In the genomic region with DNA sequence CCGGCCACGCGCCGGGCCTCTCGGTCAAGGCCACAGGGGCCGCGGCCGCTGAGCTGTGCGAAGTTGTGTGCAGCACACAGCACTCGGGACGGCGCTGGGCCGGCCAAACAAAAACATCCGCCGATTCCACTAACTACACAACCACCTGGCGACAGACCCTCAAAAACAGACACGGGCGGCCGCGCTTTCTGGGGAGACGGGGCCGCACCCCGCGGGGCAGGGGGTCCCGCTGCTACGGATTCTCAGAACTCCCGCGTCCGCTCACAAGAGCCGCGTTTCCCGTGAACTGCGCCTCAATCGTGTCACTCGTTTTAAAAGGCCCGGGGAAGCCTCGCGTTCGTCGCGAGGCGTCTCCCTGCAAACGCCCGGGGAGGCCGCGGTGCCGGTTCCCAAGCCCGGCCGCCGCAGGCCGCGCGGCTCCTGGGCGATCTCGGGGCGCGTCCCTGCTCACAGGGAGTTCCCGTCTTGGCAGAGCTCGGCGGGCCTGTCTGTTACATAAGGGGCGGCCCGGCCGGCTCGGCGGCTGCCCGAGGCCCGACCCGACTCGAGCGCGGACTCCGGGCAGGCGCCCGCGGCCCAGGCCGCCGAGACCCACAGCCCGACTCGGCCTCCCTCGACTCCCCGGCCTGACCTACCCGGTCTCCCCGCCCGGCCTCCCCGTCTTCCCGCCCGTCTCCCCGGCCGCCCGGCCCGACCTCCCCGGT, we compare ENCODE assay signal across 8 cellular contexts. TPM values are rescaled to one million over a fixed set of nuclear protein-coding genes. Genes with fewer than 3 reads are reported as not detected.
A peak's percentile ranks its signal among the peaks of the same experiment; 100 is the strongest.
DNase-seq lines count a peak whose midpoint lies in the region; ATAC-seq and TF ChIP-seq lines count a peak whose summit lies in the region.

No MANE protein-coding gene starts in this region.

- peak; percentile 1 to 5 for ATAC-seq in activated CD4-positive, CD25-positive, alpha-beta regulatory T cell treated with anti-CD3 and anti-CD28 coated beads, Interleukin-2, amount 50 U/mL, for 24 hours
- ATAC-seq in stimulated activated naive CD8-positive, alpha-beta T cell treated with anti-CD3 and anti-CD28 coated beads, Interleukin-15, Interleukin-2, amounts not matched to agents 100 U/mL and 50 U/mL, for 24 hours, result no peak
- no peak for ATAC-seq in GM18909 (IDR thresholded peaks at IDR 0.05; ENCODE audit: poor library complexity, unreplicated experiment)

- peaks cover 0 to 39% (median 18%) of the 10 kb centered on the region in 4 donors for H3K4me1 ChIP-seq in Peyer's patch

- no peaks in the 10 kb centered on the region for H3K9me3 ChIP-seq in Peyer's patch

- no peak for TF ChIP-seq CTCF in Peyer's patch (IDR thresholded peaks at IDR 0.05)

- peak overlapping the region; percentile 80 to 94 (median 90) for H3K27ac ChIP-seq in Peyer's patch

- H3K36me3 ChIP-seq in Peyer's patch, result peaks cover 0 to 24% (median 0%) of the 10 kb centered on the region in 3 donors

- peak overlapping the region; percentile 56 to 94 (median 90) for H3K4me3 ChIP-seq in Peyer's patch

- no peak for DNase-seq in activated CD4-positive, CD25-positive, alpha-beta regulatory T cell (lab: John Stamatoyannopoulos, UW)
- DNase-seq in Peyer's patch, result peak; percentile 38 to 73 (median 64)
- peak; percentile 42 for DNase-seq in central memory CD4-positive, alpha-beta T cell
- DNase-seq in left kidney (ENCODE audit: low read depth, low spot score), result peak; percentile 58
- peak; percentile 37 for DNase-seq in stimulated activated naive CD8-positive, alpha-beta T cell treated with anti-CD3 and anti-CD28 coated beads, Interleukin-15, Interleukin-2, amounts not matched to agents 100 U/mL and 50 U/mL, for 24 hours
- DNase-seq in epidermal melanocyte (ENCODE audit: insufficient read length, low spot score), result no peak

- peak in 1 of 2 donors; percentile 23 for TF ChIP-seq POLR2A in Peyer's patch (IDR thresholded peaks at IDR 0.05)

- H3K27me3 ChIP-seq in Peyer's patch, result no peaks in the 10 kb centered on the region

RNA-seq across cellular contexts. Expression of gene BRD1, which starts 0.9 kb away (rescaled TPM):
- total RNA-seq in Peyer's patch, result 100 to 1,000 TPM in 1 of 4 donors, 10 to 100 TPM in 3; 54.1 to 126 (median 78.5) TPM

RNA-seq across cellular contexts. Expression of gene ZBED4, which starts 26.9 kb away (rescaled TPM):
- total RNA-seq in Peyer's patch, result 10 to 100 TPM; 14.9 to 24.0 (median 20.9) TPM

Comparison
In these comparisons a context has a peak if more than half of its experiments do, and no peak if none do; other contexts are left out.
1. ATAC-seq: peak in activated CD4-positive, CD25-positive, alpha-beta regulatory T cell treated with anti-CD3 and anti-CD28 coated beads, Interleukin-2, amount 50 U/mL, for 24 hours (2 of 2); none in stimulated activated naive CD8-positive, alpha-beta T cell treated with anti-CD3 and anti-CD28 coated beads, Interleukin-15, Interleukin-2, amounts not matched to agents 100 U/mL and 50 U/mL, for 24 hours (single experiment) and GM18909 (single experiment).
2. DNase-seq: peak in Peyer's patch (3 of 3), central memory CD4-positive, alpha-beta T cell (single experiment), left kidney (single experiment) and stimulated activated naive CD8-positive, alpha-beta T cell treated with anti-CD3 and anti-CD28 coated beads, Interleukin-15, Interleukin-2, amounts not matched to agents 100 U/mL and 50 U/mL, for 24 hours (single experiment); none in activated CD4-positive, CD25-positive, alpha-beta regulatory T cell (0 of 4) and epidermal melanocyte (single experiment).